ENCODE assay signal across 1 cellular context in the genomic region with DNA sequence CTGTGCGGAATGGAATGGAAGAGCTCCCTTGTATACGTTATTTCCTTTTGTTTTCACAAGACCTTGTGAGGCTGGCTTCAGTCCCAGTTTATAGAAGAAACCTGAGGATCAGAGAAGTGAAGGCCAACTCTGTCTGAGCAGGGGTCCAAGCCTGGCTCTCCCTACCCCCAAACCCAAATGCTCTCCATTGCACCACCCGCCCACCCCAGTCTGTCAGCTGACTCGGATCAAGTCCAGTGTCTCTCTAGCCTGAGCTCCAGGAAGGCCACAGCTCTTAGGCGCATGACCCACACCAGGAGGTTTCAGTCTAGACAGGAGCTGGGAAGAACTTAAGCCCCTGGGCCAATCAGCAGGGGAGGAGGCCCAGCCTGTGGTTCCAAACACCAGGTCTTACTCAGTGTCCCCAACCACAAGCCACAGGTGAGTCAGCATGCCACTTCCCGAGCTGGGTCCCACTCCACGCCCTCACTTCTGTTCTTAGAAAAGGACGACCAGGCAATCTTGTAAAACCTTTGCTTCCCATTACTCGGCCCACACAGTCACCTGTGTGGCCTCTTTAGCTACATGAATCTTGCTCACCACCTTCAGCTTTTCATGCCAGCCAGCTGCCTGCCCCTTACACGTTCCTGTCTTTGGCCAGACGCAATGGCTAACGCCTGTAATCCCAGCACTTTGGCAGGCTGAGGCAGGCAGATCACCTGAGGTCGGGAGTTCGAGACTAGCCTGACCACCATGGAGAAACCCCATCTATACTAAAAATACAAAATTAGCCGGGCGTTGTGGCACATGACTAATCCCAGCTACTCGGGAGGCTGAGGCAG.
TF ChIP-seq lines count a peak whose summit lies in the region.

No MANE protein-coding gene starts in this region.

TF ChIP-seq in WTC11, 78 proteins besides CTCF, POLR2A, EP300 and RAD21 (continued from another document):
- TF ChIP-seq ZNF281 (CRISPR knock-in tag; IDR thresholded peaks at IDR 0.05) = no peak
- no peak for TF ChIP-seq CREM (CRISPR knock-in tag; IDR thresholded peaks at IDR 0.05)
- no peak for TF ChIP-seq ATF6 (CRISPR knock-in tag; IDR thresholded peaks at IDR 0.05)
- TF ChIP-seq PREB (CRISPR knock-in tag; IDR thresholded peaks at IDR 0.05; ENCODE audit: borderline replicate concordance) = no peak
- TF ChIP-seq USF1 (CRISPR knock-in tag; IDR thresholded peaks at IDR 0.05) = no peak
- TF ChIP-seq ZNF317 (CRISPR knock-in tag; IDR thresholded peaks at IDR 0.05; ENCODE audit: borderline replicate concordance, low read depth) = no peak
